In the genomic region with DNA sequence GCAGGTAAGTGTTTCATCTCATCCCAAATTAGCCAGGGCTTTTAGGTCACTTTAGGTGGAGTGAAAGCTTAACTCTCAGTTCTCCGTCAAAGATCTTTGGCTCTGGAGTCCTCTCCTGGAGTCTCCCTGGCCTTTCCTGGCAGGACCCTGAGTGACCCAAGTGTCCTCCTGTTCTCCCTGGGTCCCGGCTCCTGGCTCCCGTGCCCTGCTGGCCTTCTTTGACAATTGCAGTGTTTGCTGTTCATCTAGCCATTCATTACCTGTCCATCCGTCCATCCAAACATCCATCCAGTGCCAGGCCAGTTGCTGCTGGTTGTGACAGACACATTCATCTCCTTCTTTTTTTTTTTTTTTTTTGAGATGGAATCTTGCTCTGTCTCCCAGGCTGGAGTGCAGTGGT, we compare ENCODE assay signal across 2 cellular contexts.
TF ChIP-seq lines count a peak whose summit lies in the region.

No MANE protein-coding gene starts in this region.

TF ChIP-seq in IMR-90, 13 proteins besides CTCF, POLR2A, EP300 and RAD21:
- TF ChIP-seq CEBPB (IDR thresholded peaks at IDR 0.05; ENCODE audit: low read depth, low read length) (no peak), FOS (IDR thresholded peaks at IDR 0.05; ENCODE audit: low read depth, low read length) (no peak), CHD1 (IDR thresholded peaks at IDR 0.05; ENCODE audit: low read depth, low read length) (no peak), NFE2L2 (IDR thresholded peaks at IDR 0.05; ENCODE audit: low read depth, low read length) (no peak), MXI1 (IDR thresholded peaks at IDR 0.05; ENCODE audit: borderline replicate concordance, low read depth, low read length) (no peak), RFX5 (IDR thresholded peaks at IDR 0.05; ENCODE audit: low read depth, low read length) (no peak), RCOR1 (IDR thresholded peaks at IDR 0.05; ENCODE audit: insufficient replicate concordance, low read length) (no peak), BHLHE40 (IDR thresholded peaks at IDR 0.05; ENCODE audit: low read depth, low read length) (no peak)
- TF ChIP-seq, protein P1, sequence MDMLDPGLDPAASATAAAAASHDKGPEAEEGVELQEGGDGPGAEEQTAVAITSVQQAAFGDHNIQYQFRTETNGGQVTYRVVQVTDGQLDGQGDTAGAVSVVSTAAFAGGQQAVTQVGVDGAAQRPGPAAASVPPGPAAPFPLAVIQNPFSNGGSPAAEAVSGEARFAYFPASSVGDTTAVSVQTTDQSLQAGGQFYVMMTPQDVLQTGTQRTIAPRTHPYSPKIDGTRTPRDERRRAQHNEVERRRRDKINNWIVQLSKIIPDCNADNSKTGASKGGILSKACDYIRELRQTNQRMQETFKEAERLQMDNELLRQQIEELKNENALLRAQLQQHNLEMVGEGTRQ (IDR thresholded peaks at IDR 0.05; ENCODE audit: low read depth, low read length), result no peak

TF ChIP-seq in H1, 55 proteins besides CTCF, POLR2A, EP300 and RAD21:
- TF ChIP-seq, protein P1 (IDR thresholded peaks at IDR 0.05; ENCODE audit: low read length), result no peak
- TF ChIP-seq, protein P2, sequence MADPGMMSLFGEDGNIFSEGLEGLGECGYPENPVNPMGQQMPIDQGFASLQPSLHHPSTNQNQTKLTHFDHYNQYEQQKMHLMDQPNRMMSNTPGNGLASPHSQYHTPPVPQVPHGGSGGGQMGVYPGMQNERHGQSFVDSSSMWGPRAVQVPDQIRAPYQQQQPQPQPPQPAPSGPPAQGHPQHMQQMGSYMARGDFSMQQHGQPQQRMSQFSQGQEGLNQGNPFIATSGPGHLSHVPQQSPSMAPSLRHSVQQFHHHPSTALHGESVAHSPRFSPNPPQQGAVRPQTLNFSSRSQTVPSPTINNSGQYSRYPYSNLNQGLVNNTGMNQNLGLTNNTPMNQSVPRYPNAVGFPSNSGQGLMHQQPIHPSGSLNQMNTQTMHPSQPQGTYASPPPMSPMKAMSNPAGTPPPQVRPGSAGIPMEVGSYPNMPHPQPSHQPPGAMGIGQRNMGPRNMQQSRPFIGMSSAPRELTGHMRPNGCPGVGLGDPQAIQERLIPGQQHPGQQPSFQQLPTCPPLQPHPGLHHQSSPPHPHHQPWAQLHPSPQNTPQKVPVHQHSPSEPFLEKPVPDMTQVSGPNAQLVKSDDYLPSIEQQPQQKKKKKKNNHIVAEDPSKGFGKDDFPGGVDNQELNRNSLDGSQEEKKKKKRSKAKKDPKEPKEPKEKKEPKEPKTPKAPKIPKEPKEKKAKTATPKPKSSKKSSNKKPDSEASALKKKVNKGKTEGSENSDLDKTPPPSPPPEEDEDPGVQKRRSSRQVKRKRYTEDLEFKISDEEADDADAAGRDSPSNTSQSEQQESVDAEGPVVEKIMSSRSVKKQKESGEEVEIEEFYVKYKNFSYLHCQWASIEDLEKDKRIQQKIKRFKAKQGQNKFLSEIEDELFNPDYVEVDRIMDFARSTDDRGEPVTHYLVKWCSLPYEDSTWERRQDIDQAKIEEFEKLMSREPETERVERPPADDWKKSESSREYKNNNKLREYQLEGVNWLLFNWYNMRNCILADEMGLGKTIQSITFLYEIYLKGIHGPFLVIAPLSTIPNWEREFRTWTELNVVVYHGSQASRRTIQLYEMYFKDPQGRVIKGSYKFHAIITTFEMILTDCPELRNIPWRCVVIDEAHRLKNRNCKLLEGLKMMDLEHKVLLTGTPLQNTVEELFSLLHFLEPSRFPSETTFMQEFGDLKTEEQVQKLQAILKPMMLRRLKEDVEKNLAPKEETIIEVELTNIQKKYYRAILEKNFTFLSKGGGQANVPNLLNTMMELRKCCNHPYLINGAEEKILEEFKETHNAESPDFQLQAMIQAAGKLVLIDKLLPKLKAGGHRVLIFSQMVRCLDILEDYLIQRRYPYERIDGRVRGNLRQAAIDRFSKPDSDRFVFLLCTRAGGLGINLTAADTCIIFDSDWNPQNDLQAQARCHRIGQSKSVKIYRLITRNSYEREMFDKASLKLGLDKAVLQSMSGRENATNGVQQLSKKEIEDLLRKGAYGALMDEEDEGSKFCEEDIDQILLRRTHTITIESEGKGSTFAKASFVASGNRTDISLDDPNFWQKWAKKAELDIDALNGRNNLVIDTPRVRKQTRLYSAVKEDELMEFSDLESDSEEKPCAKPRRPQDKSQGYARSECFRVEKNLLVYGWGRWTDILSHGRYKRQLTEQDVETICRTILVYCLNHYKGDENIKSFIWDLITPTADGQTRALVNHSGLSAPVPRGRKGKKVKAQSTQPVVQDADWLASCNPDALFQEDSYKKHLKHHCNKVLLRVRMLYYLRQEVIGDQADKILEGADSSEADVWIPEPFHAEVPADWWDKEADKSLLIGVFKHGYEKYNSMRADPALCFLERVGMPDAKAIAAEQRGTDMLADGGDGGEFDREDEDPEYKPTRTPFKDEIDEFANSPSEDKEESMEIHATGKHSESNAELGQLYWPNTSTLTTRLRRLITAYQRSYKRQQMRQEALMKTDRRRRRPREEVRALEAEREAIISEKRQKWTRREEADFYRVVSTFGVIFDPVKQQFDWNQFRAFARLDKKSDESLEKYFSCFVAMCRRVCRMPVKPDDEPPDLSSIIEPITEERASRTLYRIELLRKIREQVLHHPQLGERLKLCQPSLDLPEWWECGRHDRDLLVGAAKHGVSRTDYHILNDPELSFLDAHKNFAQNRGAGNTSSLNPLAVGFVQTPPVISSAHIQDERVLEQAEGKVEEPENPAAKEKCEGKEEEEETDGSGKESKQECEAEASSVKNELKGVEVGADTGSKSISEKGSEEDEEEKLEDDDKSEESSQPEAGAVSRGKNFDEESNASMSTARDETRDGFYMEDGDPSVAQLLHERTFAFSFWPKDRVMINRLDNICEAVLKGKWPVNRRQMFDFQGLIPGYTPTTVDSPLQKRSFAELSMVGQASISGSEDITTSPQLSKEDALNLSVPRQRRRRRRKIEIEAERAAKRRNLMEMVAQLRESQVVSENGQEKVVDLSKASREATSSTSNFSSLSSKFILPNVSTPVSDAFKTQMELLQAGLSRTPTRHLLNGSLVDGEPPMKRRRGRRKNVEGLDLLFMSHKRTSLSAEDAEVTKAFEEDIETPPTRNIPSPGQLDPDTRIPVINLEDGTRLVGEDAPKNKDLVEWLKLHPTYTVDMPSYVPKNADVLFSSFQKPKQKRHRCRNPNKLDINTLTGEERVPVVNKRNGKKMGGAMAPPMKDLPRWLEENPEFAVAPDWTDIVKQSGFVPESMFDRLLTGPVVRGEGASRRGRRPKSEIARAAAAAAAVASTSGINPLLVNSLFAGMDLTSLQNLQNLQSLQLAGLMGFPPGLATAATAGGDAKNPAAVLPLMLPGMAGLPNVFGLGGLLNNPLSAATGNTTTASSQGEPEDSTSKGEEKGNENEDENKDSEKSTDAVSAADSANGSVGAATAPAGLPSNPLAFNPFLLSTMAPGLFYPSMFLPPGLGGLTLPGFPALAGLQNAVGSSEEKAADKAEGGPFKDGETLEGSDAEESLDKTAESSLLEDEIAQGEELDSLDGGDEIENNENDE (IDR thresholded peaks at IDR 0.05; ENCODE audit: insufficient replicate concordance, low read length), result no peak
- TF ChIP-seq RXRA (IDR thresholded peaks at IDR 0.05; ENCODE audit: insufficient read depth, low read depth, low read length), result no peak
- TF ChIP-seq SRF (IDR thresholded peaks at IDR 0.05; ENCODE audit: low read depth, low read length), result no peak
- TF ChIP-seq TAF1 (IDR thresholded peaks at IDR 0.05; ENCODE audit: low read depth, low read length), result no peak
- no peak for TF ChIP-seq KDM1A (IDR thresholded peaks at IDR 0.05; ENCODE audit: borderline replicate concordance, low read length)
- no peak for TF ChIP-seq JUND (IDR thresholded peaks at IDR 0.05; ENCODE audit: low read length)
- TF ChIP-seq GABPA (IDR thresholded peaks at IDR 0.05; ENCODE audit: borderline replicate concordance, insufficient read depth, low read length), result no peak
- TF ChIP-seq TEAD4 (IDR thresholded peaks at IDR 0.05; ENCODE audit: low read depth, low read length), result no peak
- no peak for TF ChIP-seq SP1 (IDR thresholded peaks at IDR 0.05; ENCODE audit: low read depth, low read length)
- TF ChIP-seq PHF8 (conservative IDR thresholded peaks at IDR 0.05; ENCODE audit: low read depth, low read length), result no peak
- no peak for TF ChIP-seq TAF7 (optimal IDR thresholded peaks at IDR 0.05; ENCODE audit: borderline replicate concordance, low read depth, low read length)
